Comparison of ENCODE assay signal across 11 cellular contexts in genomic region chr7:56053379-56053778, GRCh38. TPM values are rescaled to one million over a fixed set of nuclear protein-coding genes. Genes with fewer than 3 reads are reported as not detected.
A peak's percentile ranks its signal among the peaks of the same experiment; 100 is the strongest.
DNase-seq lines count a peak whose midpoint lies in the region; ATAC-seq and TF ChIP-seq lines count a peak whose summit lies in the region.
"Had no signal": no experiment of that assay in that cellular context is flagged by ENCODE, and none has a peak within 500 bp of the region (broad histone marks: within the 10 kb centered on the region; RNA-seq: fewer than 3 reads in every experiment).

No MANE protein-coding gene starts in this region.

- peak overlapping the region; percentile 31 for H3K23ac ChIP-seq in neuronal stem cell (ENCODE audit: low read depth, low read length, poor library complexity)

- no peak overlapping the region for H4K91ac ChIP-seq in neuronal stem cell (ENCODE audit: low read depth, low read length, poor library complexity)

- no peak overlapping the region for H3K27ac ChIP-seq in MM.1S (ENCODE audit: low read length)
- no peak overlapping the region for H3K27ac ChIP-seq in neuronal stem cell (replicated peaks; ENCODE audit: low read length)
- H3K27ac ChIP-seq in prostate gland = no peak overlapping the region
- H3K27ac ChIP-seq: lower lobe of right lung had no signal

- TF ChIP-seq CTCF in GM06990 (IDR thresholded peaks at IDR 0.05; ENCODE audit: insufficient read depth, low read length, poor library complexity, severe bottlenecking) (no peak), MM.1S (IDR thresholded peaks at IDR 0.05; ENCODE audit: low read length) (no peak), prostate gland (IDR thresholded peaks at IDR 0.05) (no peak)

- H4K20me1 ChIP-seq in MM.1S (ENCODE audit: insufficient read depth, low read length) = no peaks in the 10 kb centered on the region; the same call in 1 of the 2 replicates

- H3K9ac ChIP-seq in MM.1S (ENCODE audit: low read length) (no peak overlapping the region; the same call in 1 of the 2 replicates), neuronal stem cell (ENCODE audit: low read depth, low read length, poor library complexity) (no peak overlapping the region)

- H3K4me2 ChIP-seq in MM.1S (ENCODE audit: low read depth, low read length) = peak overlapping the region; percentile 57; the same call in 1 of the 2 replicates
- no peak overlapping the region for H3K4me2 ChIP-seq in neuronal stem cell (ENCODE audit: insufficient read depth, low read length, poor library complexity, severe bottlenecking)

- H3K27me3 Mint-ChIP-seq in central memory CD8-positive, alpha-beta T cell = no peaks in the 10 kb centered on the region

- DNase-seq in GM06990 (ENCODE audit: extremely low read depth, insufficient read length) = no peak
- DNase-seq in MM.1S = no peak
- DNase-seq in central memory CD8-positive, alpha-beta T cell (ENCODE audit: low spot score in 2 of 2) = no peak
- DNase-seq in neuronal stem cell (ENCODE audit: low spot score) = no peak
- DNase-seq in midbrain (lab: John Stamatoyannopoulos, UW) = no peak
- DNase-seq in prostate gland (ENCODE audit: low spot score) = no peak
- DNase-seq in pons (ENCODE audit: low spot score) = no peak
- no peak for DNase-seq in DMS 273 treated with DMSO at 0.1 percent for 48 hours (lab: John Stamatoyannopoulos, UW)
- DNase-seq: aorta, lower lobe of right lung had no signal

- H3K79me1 ChIP-seq in neuronal stem cell (ENCODE audit: low read depth, low read length) = peaks cover 5% of the 10 kb centered on the region

- H3K9me2 ChIP-seq in MM.1S (replicated peaks; ENCODE audit: insufficient read depth, low read length) = no peaks in the 10 kb centered on the region

- H4K8ac ChIP-seq in neuronal stem cell (ENCODE audit: low read depth, low read length) = no peak overlapping the region

- ATAC-seq in central memory CD8-positive, alpha-beta T cell (replicated peaks; ENCODE audit: extremely low read depth, poor library complexity, severe bottlenecking) = no peak
- ATAC-seq: lower lobe of right lung had no signal

- H3K4ac ChIP-seq in neuronal stem cell (ENCODE audit: low read length) = no peak overlapping the region

- intact Hi-C loops in prostate gland (cut with DNase I) = loop anchor here (10.0 kb wide), 1 partner anchor 89 kb away; the partner anchor contains the start of gene NIPSNAP2

- H3K27me3 ChIP-seq in GM06990 (replicated peaks; ENCODE audit: control insufficient read depth, insufficient read depth, low read length) (no peaks in the 10 kb centered on the region), MM.1S (replicated peaks; ENCODE audit: insufficient read depth, low read length) (no peaks in the 10 kb centered on the region), neuronal stem cell (ENCODE audit: control insufficient read depth in 3 of 3, insufficient read depth in 3 of 3, low read depth in 1 of 3, low read length in 3 of 3) (no peaks in the 10 kb centered on the region), prostate gland (replicated peaks; ENCODE audit: insufficient read depth) (no peaks in the 10 kb centered on the region)

- H2BK12ac ChIP-seq in neuronal stem cell (ENCODE audit: low read length) = no peak overlapping the region

- H2BK15ac ChIP-seq in neuronal stem cell (ENCODE audit: low read length) = no peak overlapping the region

- H3K4me1 ChIP-seq in MM.1S (ENCODE audit: low read length) = peaks cover 10% of the 10 kb centered on the region
- peaks cover 7 to 9% of the 10 kb centered on the region in 2 donors for H3K4me1 ChIP-seq in neuronal stem cell (ENCODE audit: control insufficient read depth in 2 of 2, insufficient read depth in 1 of 2, low read depth in 1 of 2, low read length in 2 of 2)
- no peaks in the 10 kb centered on the region for H3K4me1 ChIP-seq in prostate gland (replicated peaks)

- H3K36me3 ChIP-seq in GM06990 (ENCODE audit: control insufficient read depth, insufficient read depth, low read length) = peaks cover 4% of the 10 kb centered on the region
- peaks cover 27% of the 10 kb centered on the region for H3K36me3 ChIP-seq in MM.1S (replicated peaks; ENCODE audit: insufficient read depth, low read length)
- H3K36me3 ChIP-seq in neuronal stem cell (replicated peaks in 1 of 2; ENCODE audit: control insufficient read depth in 2 of 2, insufficient read depth in 2 of 2, low read length in 2 of 2) = peaks cover 23 to 61% of the 10 kb centered on the region in 2 donors
- H3K36me3 ChIP-seq in prostate gland = peaks cover 8 to 11% of the 10 kb centered on the region in 2 donors

- H3K79me2 ChIP-seq in MM.1S (ENCODE audit: low read length) = peaks cover 79% of the 10 kb centered on the region

- peaks cover 55% of the 10 kb centered on the region for H3K36me3 Mint-ChIP-seq in central memory CD8-positive, alpha-beta T cell (ENCODE audit: insufficient read depth)

- peaks cover 8% of the 10 kb centered on the region; the same call in 1 of the 2 replicates for H3F3A ChIP-seq in MM.1S (ENCODE audit: insufficient read depth, low read length)

- H3K27ac Mint-ChIP-seq in central memory CD8-positive, alpha-beta T cell (ENCODE audit: low read depth) = peak overlapping the region; percentile 32

- H2BK5ac ChIP-seq in neuronal stem cell (ENCODE audit: low read length) = no peak overlapping the region

- no peaks in the 10 kb centered on the region for H3K9me3 ChIP-seq in MM.1S (replicated peaks; ENCODE audit: insufficient read depth, low read length)
- H3K9me3 ChIP-seq in neuronal stem cell (replicated peaks in 1 of 2; ENCODE audit: control insufficient read depth in 2 of 2, insufficient read depth in 1 of 2, low read depth in 1 of 2, low read length in 2 of 2) = no peaks in the 10 kb centered on the region
- no peaks in the 10 kb centered on the region for H3K9me3 ChIP-seq in prostate gland
- H3K9me3 ChIP-seq: lower lobe of right lung had no signal

- no peak overlapping the region for H3K18ac ChIP-seq in neuronal stem cell (ENCODE audit: low read length)

- WGBS in neuronal stem cell (ENCODE audit: extremely low coverage in 2 of 2, insufficient read length in 2 of 2, insufficient replicate concordance in 1 of 2), 2 donors = no CpG with 5 or more reads among the region's 9 CpGs
- WGBS in prostate gland = 81% methylated on average over 9 of the region's 9 CpGs

- H2BK120ac ChIP-seq in neuronal stem cell (ENCODE audit: low read depth, low read length) = no peak overlapping the region

- H3K4me3 ChIP-seq in GM06990 (replicated peaks; ENCODE audit: low read depth, low read length) = peak overlapping the region; percentile 98; the same call in 1 of the 2 replicates
- H3K4me3 ChIP-seq in MM.1S (ENCODE audit: low read length) = no peak overlapping the region
- no peak overlapping the region for H3K4me3 ChIP-seq in neuronal stem cell (ENCODE audit: low read length in 2 of 2)
- H3K4me3 ChIP-seq in prostate gland = no peak overlapping the region

- H2AK5ac ChIP-seq in neuronal stem cell (ENCODE audit: low read depth, low read length) = no peak overlapping the region

- no peak overlapping the region for H3K4me3 Mint-ChIP-seq in central memory CD8-positive, alpha-beta T cell

- H2AFZ ChIP-seq in MM.1S (ENCODE audit: low read length) = no peak overlapping the region
- H2AFZ ChIP-seq in neuronal stem cell (ENCODE audit: low read length) = no peak overlapping the region

- no peak overlapping the region for H3K14ac ChIP-seq in neuronal stem cell (ENCODE audit: low read length)

- TF ChIP-seq POLR2A in prostate gland (IDR thresholded peaks at IDR 0.05) = no peak

- H3K4me1 Mint-ChIP-seq in central memory CD8-positive, alpha-beta T cell = peaks cover 21% of the 10 kb centered on the region

- no peaks in the 10 kb centered on the region for H3K9me3 Mint-ChIP-seq in central memory CD8-positive, alpha-beta T cell

RNA-seq across cellular contexts. Expression of gene CCT6A, which starts 1.8 kb away (rescaled TPM):
- 217 TPM for polyA plus RNA-seq in neuronal stem cell (2013, experiment 1 of 2)
- polyA plus RNA-seq in neuronal stem cell (2013, experiment 2 of 2) = 218 TPM
- 10 to 100 TPM; 60.0 to 64.3 TPM for total RNA-seq in prostate gland

RNA-seq across cellular contexts. Expression of gene PSPH, which starts 2.1 kb away (rescaled TPM):
- polyA plus RNA-seq in neuronal stem cell (2013, experiment 1 of 2) = 18.7 TPM
- 19.1 TPM for polyA plus RNA-seq in neuronal stem cell (2013, experiment 2 of 2)
- 10 to 100 TPM; 25.8 to 47.1 TPM for total RNA-seq in prostate gland

RNA-seq across cellular contexts. Expression of gene SUMF2, which starts 10.7 kb away (rescaled TPM):
- 53.2 TPM for polyA plus RNA-seq in neuronal stem cell (2013, experiment 1 of 2)
- polyA plus RNA-seq in neuronal stem cell (2013, experiment 2 of 2) = 51.7 TPM
- 100 to 1,000 TPM; 152 to 210 TPM for total RNA-seq in prostate gland

RNA-seq across cellular contexts. Expression of gene PHKG1, which starts 39.4 kb away (rescaled TPM):
- 0.10 TPM for polyA plus RNA-seq in neuronal stem cell (2013, experiment 1 of 2)
- 0.10 TPM for polyA plus RNA-seq in neuronal stem cell (2013, experiment 2 of 2)
- total RNA-seq in prostate gland = 1 to 10 TPM in 1 of 2 donors, under 1 TPM in 1; 0.82 to 2.4 TPM
- total RNA-seq: G401 had no signal

RNA-seq across cellular contexts. Expression of gene CHCHD2, which starts 52.9 kb away (rescaled TPM):
- polyA plus RNA-seq in neuronal stem cell (2013, experiment 1 of 2) = 119 TPM
- polyA plus RNA-seq in neuronal stem cell (2013, experiment 2 of 2) = 119 TPM
- 100 to 1,000 TPM; 356 to 575 TPM for total RNA-seq in prostate gland
